1 cellular context compared by ENCODE assay signal in genomic region chr6:31815025-31815838, GRCh38.
TF ChIP-seq lines count a peak whose summit lies in the region.

TSS of gene HSPA1A (plus strand) at chr6:31815543. CDS start at chr6:31815757, 214 bp downstream.
TSS of gene HSPA1L (minus strand) at chr6:31815283. CDS start at chr6:31811972, 3,311 bp downstream.

TF ChIP-seq in HepG2, 621 proteins besides CTCF, POLR2A, EP300 and RAD21 (continued from another document):
- TF ChIP-seq ZNF362 (CRISPR knock-in tag; IDR thresholded peaks at IDR 0.05; ENCODE audit: borderline replicate concordance) (no peak), DMTF1 (CRISPR knock-in tag; IDR thresholded peaks at IDR 0.05) (no peak), FOXA3 (CRISPR knock-in tag; IDR thresholded peaks at IDR 0.05) (no peak), MBNL3 (CRISPR knock-in tag; conservative IDR thresholded peaks at IDR 0.05) (no peak), ZNF709 (CRISPR knock-in tag; IDR thresholded peaks at IDR 0.05) (no peak; the same call in 1 of the 2 replicates), ZBTB46 (CRISPR knock-in tag; IDR thresholded peaks at IDR 0.05; ENCODE audit: borderline replicate concordance) (no peak), PHB2 (IDR thresholded peaks at IDR 0.05; ENCODE audit: partially characterized antibody) (no peak), ZNF430 (CRISPR knock-in tag; IDR thresholded peaks at IDR 0.05) (peak; percentile 43; the same call in 1 of the 2 replicates), STAT5B (CRISPR knock-in tag; IDR thresholded peaks at IDR 0.05) (0 out of 2 replicates have a peak, but pooled peaks have one; percentile 42), SMAD1 (CRISPR knock-in tag; IDR thresholded peaks at IDR 0.05; ENCODE audit: borderline replicate concordance, low read depth) (no peak), ZFP82 (CRISPR knock-in tag; IDR thresholded peaks at IDR 0.05; ENCODE audit: borderline replicate concordance) (peak; percentile 76; the same call in 1 of the 2 replicates), ZNF790 (CRISPR knock-in tag; IDR thresholded peaks at IDR 0.05; ENCODE audit: borderline replicate concordance) (no peak), ZNF335 (CRISPR knock-in tag; IDR thresholded peaks at IDR 0.05) (peak; percentile 81; the same call in 1 of the 2 replicates), AGO1 (IDR thresholded peaks at IDR 0.05; ENCODE audit: low read depth, low read length, poor library complexity, severe bottlenecking) (no peak), XRCC5 (optimal IDR thresholded peaks at IDR 0.05; ENCODE audit: low read length) (no peak), HOXA9 (CRISPR knock-in tag; IDR thresholded peaks at IDR 0.05; ENCODE audit: borderline replicate concordance) (no peak), NFATC3 (CRISPR knock-in tag; IDR thresholded peaks at IDR 0.05) (0 out of 2 replicates have a peak, but pooled peaks have one; percentile 77), RAD51 (IDR thresholded peaks at IDR 0.05; ENCODE audit: borderline replicate concordance) (no peak), GTF3A (CRISPR knock-in tag; conservative IDR thresholded peaks at IDR 0.05) (no peak), SYNCRIP (IDR thresholded peaks at IDR 0.05; ENCODE audit: insufficient read depth, low read depth, low read length) (no peak), POGK (CRISPR knock-in tag; conservative IDR thresholded peaks at IDR 0.05) (no peak), SNAPC2 (CRISPR knock-in tag; IDR thresholded peaks at IDR 0.05) (0 out of 2 replicates have a peak, but pooled peaks have one; percentile 67), GRHL1 (CRISPR knock-in tag; conservative IDR thresholded peaks at IDR 0.05) (no peak), PTBP1 (IDR thresholded peaks at IDR 0.05; ENCODE audit: low read depth, low read length, poor library complexity, severe bottlenecking) (no peak), ZNF18 (CRISPR knock-in tag; IDR thresholded peaks at IDR 0.05; ENCODE audit: insufficient replicate concordance) (no peak), MXD3 (CRISPR knock-in tag; IDR thresholded peaks at IDR 0.05) (no peak), ZNF251 (CRISPR knock-in tag; IDR thresholded peaks at IDR 0.05) (no peak), ZNF841 (CRISPR knock-in tag; IDR thresholded peaks at IDR 0.05; ENCODE audit: borderline replicate concordance) (no peak), ZNF703 (CRISPR knock-in tag; IDR thresholded peaks at IDR 0.05; ENCODE audit: borderline replicate concordance) (no peak)
TF ChIP-seq in HepG2: peak in this region for 184.
